Comparison of ENCODE assay signal across 11 cellular contexts in genomic region chr5:65861830-65862241, GRCh38.
DNase-seq lines count a peak whose midpoint lies in the region; ATAC-seq, FAIRE-seq and TF ChIP-seq lines count a peak whose summit lies in the region.
"Had no signal": no experiment of that assay in that cellular context is flagged by ENCODE, and none has a peak within 500 bp of the region (broad histone marks: within the 10 kb centered on the region; RNA-seq: fewer than 3 reads in every experiment).

No MANE protein-coding gene starts in this region.

- no peak for TF ChIP-seq CTCF in bronchial epithelial cell (IDR thresholded peaks at IDR 0.05; ENCODE audit: insufficient read depth, low read length, severe bottlenecking)

- peaks cover 10% of the 10 kb centered on the region for H3K4me1 Mint-ChIP-seq in T-helper 17 cell
- H3K4me1 Mint-ChIP-seq in CD4-positive, alpha-beta memory T cell = peaks cover 11 to 18% (median 14%) of the 10 kb centered on the region in 4 donors

- H3K4me3 Mint-ChIP-seq in T-helper 17 cell = no peak overlapping the region
- no peak overlapping the region for H3K4me3 Mint-ChIP-seq in CD4-positive, alpha-beta memory T cell

- 96% methylated on average over 3 of the region's 3 CpGs; no CpG with 5 or more reads in 1 of the 2 experiments for WGBS in mesodermal cell (ENCODE audit: insufficient coverage in 2 of 2), 2 experiments

- H3K4me1 ChIP-seq in mesodermal cell (ENCODE audit: control insufficient read depth, insufficient read depth, low read length, poor library complexity, severe bottlenecking) = peaks cover 8% of the 10 kb centered on the region
- H3K4me1 ChIP-seq in CD4-positive, alpha-beta memory T cell (ENCODE audit: insufficient read depth, low read length) = peaks cover 10% of the 10 kb centered on the region
- H3K4me1 ChIP-seq: esophagus muscularis mucosa, prostate gland, uterus had no signal

- H3K9me3 ChIP-seq in MG63 (peaks cover 7% of the 10 kb centered on the region; the same call in 1 of the 2 replicates), mesodermal cell (ENCODE audit: control insufficient read depth, low read length) (no peaks in the 10 kb centered on the region), T-helper 17 cell (ENCODE audit: control insufficient read depth, low read length, poor library complexity, severe bottlenecking) (no peaks in the 10 kb centered on the region)
- no peaks in the 10 kb centered on the region for H3K9me3 ChIP-seq in CD4-positive, alpha-beta memory T cell (ENCODE audit: control insufficient read depth in 1 of 2, low read length in 2 of 2)
- H3K9me3 ChIP-seq: esophagus muscularis mucosa, prostate gland, uterus had no signal

- DNase-seq in Caki2 (ENCODE audit: low read depth) = peak; percentile 95
- peak; percentile 91 for DNase-seq in MG63
- DNase-seq in bronchial epithelial cell (ENCODE audit: low read depth) = peak; percentile 71
- DNase-seq in T-helper 17 cell = no peak
- DNase-seq in CD4-positive, alpha-beta memory T cell = no peak
- DNase-seq in NCI-H446 (lab: John Stamatoyannopoulos, UW) = no peak
- DNase-seq: uterus had no signal

- H3K4me3 ChIP-seq in MG63 = no peak overlapping the region
- H3K4me3 ChIP-seq in bronchial epithelial cell (ENCODE audit: low read depth, low read length) = no peak overlapping the region
- no peak overlapping the region for H3K4me3 ChIP-seq in mesodermal cell (ENCODE audit: extremely low read depth, insufficient read depth, low read length, poor library complexity, severe bottlenecking)
- no peak overlapping the region for H3K4me3 ChIP-seq in CD4-positive, alpha-beta memory T cell (ENCODE audit: low read length in 2 of 2)
- H3K4me3 ChIP-seq: esophagus muscularis mucosa, prostate gland, uterus had no signal

- H3K27me3 Mint-ChIP-seq in T-helper 17 cell = no peaks in the 10 kb centered on the region
- peaks cover 0 to 5% of the 10 kb centered on the region in 2 donors for H3K27me3 Mint-ChIP-seq in CD4-positive, alpha-beta memory T cell

- peaks cover 2% of the 10 kb centered on the region for H3K36me3 Mint-ChIP-seq in T-helper 17 cell (ENCODE audit: low read depth)
- H3K36me3 Mint-ChIP-seq in CD4-positive, alpha-beta memory T cell = no peaks in the 10 kb centered on the region

- H3K9me3 Mint-ChIP-seq in CD4-positive, alpha-beta memory T cell = no peaks in the 10 kb centered on the region

- ATAC-seq in T-helper 17 cell = no peak
- no peak for ATAC-seq in GM18498 (IDR thresholded peaks at IDR 0.05; ENCODE audit: unreplicated experiment)

- H3K36me3 ChIP-seq in MG63 (no peaks in the 10 kb centered on the region; the same call in 1 of the 2 replicates), bronchial epithelial cell (ENCODE audit: control insufficient read depth, insufficient read depth, low read length) (no peaks in the 10 kb centered on the region), mesodermal cell (ENCODE audit: control insufficient read depth, insufficient read depth, low read length) (no peaks in the 10 kb centered on the region)
- H3K36me3 ChIP-seq in CD4-positive, alpha-beta memory T cell (ENCODE audit: insufficient read depth, low read length) = no peaks in the 10 kb centered on the region
- H3K36me3 ChIP-seq: esophagus muscularis mucosa, prostate gland, uterus had no signal

- H3K27ac Mint-ChIP-seq in T-helper 17 cell = no peak overlapping the region
- H3K27ac Mint-ChIP-seq in CD4-positive, alpha-beta memory T cell = no peak overlapping the region

- intact Hi-C loops in CD4-positive, alpha-beta memory T cell (cut with micrococcal nuclease) = loop anchor here (10.0 kb wide), 2 partner anchors 57 to 283 kb away; partner anchors contain the start of gene SREK1

- CTCF ChIA-PET in CD4-positive, alpha-beta memory T cell (lab: Charles Lee; ENCODE audit: partially characterized antibody) = interaction anchor here (1.3 kb wide), 1 partner anchor 10 kb away, joined by 3 read pairs; no protein-coding TSS in a partner anchor

- POLR2A ChIA-PET in CD4-positive, alpha-beta memory T cell (lab: Charles Lee; ENCODE audit: partially characterized antibody) = no interaction called here

- H3K27me3 ChIP-seq in MG63 (no peaks in the 10 kb centered on the region), bronchial epithelial cell (ENCODE audit: control insufficient read depth, insufficient read depth, low read length) (no peaks in the 10 kb centered on the region)
- no peaks in the 10 kb centered on the region for H3K27me3 ChIP-seq in CD4-positive, alpha-beta memory T cell (ENCODE audit: insufficient read depth, low read length)
- H3K27me3 ChIP-seq: esophagus muscularis mucosa, uterus had no signal

- in situ Hi-C loops in Caki2 (cut with HindIII; ENCODE audit: low pct_unique_long_range_greater_than_20kb, low sequenced_read_pairs) = no loop called here

- no peak for FAIRE-seq in bronchial epithelial cell (lab: Jason Lieb, UNC)

- peak overlapping the region; percentile 31 for H3K27ac ChIP-seq in mesodermal cell (ENCODE audit: low read depth, low read length, severe bottlenecking)
- no peak overlapping the region for H3K27ac ChIP-seq in CD4-positive, alpha-beta memory T cell (ENCODE audit: low read depth, low read length)
- H3K27ac ChIP-seq: esophagus muscularis mucosa, prostate gland, uterus had no signal

Comparison
In these comparisons a context has a peak if more than half of its experiments do, and no peak if none do; other contexts are left out.
1. DNase-seq: peak in Caki2 (single experiment), MG63 (single experiment) and bronchial epithelial cell (single experiment); none in T-helper 17 cell (0 of 3), CD4-positive, alpha-beta memory T cell (0 of 5) and NCI-H446 (0 of 2).